ENCODE assay signal across 1 cellular context in the genomic region with DNA sequence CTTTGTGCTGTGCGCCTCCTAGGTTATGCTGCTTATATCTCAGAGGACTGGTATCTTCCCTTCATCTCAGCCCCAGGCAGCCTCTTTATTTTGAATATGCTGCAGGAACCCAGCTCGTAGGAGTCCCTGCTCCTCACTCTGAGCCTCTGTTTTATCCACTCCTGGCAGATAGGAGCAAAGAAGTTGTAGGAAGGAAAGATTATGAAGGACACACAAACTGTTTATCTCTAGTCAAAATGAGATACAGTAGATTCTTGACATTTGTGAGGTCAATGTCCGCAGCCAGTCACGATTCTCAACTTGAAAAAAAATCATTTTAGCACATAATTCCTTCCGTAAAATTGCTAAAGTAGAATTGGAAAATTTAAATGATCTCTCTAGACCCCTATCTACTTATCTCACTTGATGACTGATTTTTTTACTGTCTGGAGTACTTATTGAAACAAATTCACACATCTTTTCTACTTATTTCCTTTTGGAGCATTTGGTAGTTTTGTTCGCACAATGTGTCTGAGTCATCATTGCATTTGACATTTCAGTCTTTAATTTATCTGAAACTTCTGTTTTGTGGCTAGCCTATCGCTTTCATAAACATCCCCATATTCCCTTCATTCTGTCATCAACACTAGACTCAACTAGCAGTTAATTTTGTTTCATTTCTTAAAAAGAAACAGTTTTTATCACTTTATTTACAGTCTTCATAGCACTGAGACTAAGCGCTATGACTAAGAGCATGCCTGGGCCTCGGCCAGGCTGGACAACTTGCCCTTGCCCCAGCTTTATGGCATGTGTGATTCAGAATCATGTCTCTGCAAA.
TF ChIP-seq lines count a peak whose summit lies in the region.

No MANE protein-coding gene starts in this region.

TF ChIP-seq in WTC11, 78 proteins besides CTCF, POLR2A, EP300 and RAD21 (continued from another document):
- TF ChIP-seq, protein P1, sequence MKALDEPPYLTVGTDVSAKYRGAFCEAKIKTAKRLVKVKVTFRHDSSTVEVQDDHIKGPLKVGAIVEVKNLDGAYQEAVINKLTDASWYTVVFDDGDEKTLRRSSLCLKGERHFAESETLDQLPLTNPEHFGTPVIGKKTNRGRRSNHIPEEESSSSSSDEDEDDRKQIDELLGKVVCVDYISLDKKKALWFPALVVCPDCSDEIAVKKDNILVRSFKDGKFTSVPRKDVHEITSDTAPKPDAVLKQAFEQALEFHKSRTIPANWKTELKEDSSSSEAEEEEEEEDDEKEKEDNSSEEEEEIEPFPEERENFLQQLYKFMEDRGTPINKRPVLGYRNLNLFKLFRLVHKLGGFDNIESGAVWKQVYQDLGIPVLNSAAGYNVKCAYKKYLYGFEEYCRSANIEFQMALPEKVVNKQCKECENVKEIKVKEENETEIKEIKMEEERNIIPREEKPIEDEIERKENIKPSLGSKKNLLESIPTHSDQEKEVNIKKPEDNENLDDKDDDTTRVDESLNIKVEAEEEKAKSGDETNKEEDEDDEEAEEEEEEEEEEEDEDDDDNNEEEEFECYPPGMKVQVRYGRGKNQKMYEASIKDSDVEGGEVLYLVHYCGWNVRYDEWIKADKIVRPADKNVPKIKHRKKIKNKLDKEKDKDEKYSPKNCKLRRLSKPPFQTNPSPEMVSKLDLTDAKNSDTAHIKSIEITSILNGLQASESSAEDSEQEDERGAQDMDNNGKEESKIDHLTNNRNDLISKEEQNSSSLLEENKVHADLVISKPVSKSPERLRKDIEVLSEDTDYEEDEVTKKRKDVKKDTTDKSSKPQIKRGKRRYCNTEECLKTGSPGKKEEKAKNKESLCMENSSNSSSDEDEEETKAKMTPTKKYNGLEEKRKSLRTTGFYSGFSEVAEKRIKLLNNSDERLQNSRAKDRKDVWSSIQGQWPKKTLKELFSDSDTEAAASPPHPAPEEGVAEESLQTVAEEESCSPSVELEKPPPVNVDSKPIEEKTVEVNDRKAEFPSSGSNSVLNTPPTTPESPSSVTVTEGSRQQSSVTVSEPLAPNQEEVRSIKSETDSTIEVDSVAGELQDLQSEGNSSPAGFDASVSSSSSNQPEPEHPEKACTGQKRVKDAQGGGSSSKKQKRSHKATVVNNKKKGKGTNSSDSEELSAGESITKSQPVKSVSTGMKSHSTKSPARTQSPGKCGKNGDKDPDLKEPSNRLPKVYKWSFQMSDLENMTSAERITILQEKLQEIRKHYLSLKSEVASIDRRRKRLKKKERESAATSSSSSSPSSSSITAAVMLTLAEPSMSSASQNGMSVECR (CRISPR knock-in tag; IDR thresholded peaks at IDR 0.05; ENCODE audit: borderline replicate concordance): no peak
- TF ChIP-seq ATF1 (CRISPR knock-in tag; IDR thresholded peaks at IDR 0.05) (no peak), FOXJ3 (CRISPR knock-in tag; IDR thresholded peaks at IDR 0.05; ENCODE audit: borderline replicate concordance) (no peak), RELA (CRISPR knock-in tag; IDR thresholded peaks at IDR 0.05; ENCODE audit: borderline replicate concordance) (no peak)
- TF ChIP-seq, protein P2, sequence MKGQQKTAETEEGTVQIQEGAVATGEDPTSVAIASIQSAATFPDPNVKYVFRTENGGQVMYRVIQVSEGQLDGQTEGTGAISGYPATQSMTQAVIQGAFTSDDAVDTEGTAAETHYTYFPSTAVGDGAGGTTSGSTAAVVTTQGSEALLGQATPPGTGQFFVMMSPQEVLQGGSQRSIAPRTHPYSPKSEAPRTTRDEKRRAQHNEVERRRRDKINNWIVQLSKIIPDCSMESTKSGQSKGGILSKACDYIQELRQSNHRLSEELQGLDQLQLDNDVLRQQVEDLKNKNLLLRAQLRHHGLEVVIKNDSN (CRISPR knock-in tag; IDR thresholded peaks at IDR 0.05): no peak
